Comparison of ENCODE assay signal across 21 cellular contexts in genomic region chr1:218942421-218942820, GRCh38.
DNase-seq lines count a peak whose midpoint lies in the region; ATAC-seq and TF ChIP-seq lines count a peak whose summit lies in the region.
"Had no signal": no experiment of that assay in that cellular context is flagged by ENCODE, and none has a peak within 500 bp of the region (broad histone marks: within the 10 kb centered on the region; RNA-seq: fewer than 3 reads in every experiment).

No MANE protein-coding gene starts in this region.

- H3K27ac ChIP-seq in brain microvascular endothelial cell, result peak overlapping the region; percentile 9
- H3K27ac ChIP-seq: neutrophil, SJSA1 had no signal

- ATAC-seq in left cardiac atrium (peak in 1 of 2 donors; percentile 71), HG03342 (IDR thresholded peaks at IDR 0.05; ENCODE audit: unreplicated experiment) (no peak), HG02981 (IDR thresholded peaks at IDR 0.05; ENCODE audit: unreplicated experiment) (no peak)
- ATAC-seq: activated CD8-positive, alpha-beta memory T cell treated with anti-CD3 and anti-CD28 coated beads, Interleukin-2, amount 10 ng/mL, durations not matched to agents 7 days and 5 days; CD8-positive, alpha-beta T cell; PC-3 had no signal

- no peaks in the 10 kb centered on the region for H3K27me3 ChIP-seq in brain microvascular endothelial cell (replicated peaks)
- H3K27me3 ChIP-seq: neutrophil, SJSA1 had no signal

- in situ Hi-C loops in brain microvascular endothelial cell (cut with HindIII; ENCODE audit: low pct_ligation_motif_present, low sequenced_read_pairs), result no loop called here

- TF ChIP-seq CTCF in brain microvascular endothelial cell (IDR thresholded peaks at IDR 0.05; ENCODE audit: low read depth, low read length, missing control alignments), result no peak

- DNase-seq in AG20443 (ENCODE audit: low spot score) (peak; percentile 56), brain microvascular endothelial cell (peak; percentile 41), left cardiac atrium (peak; percentile 34), skeletal muscle cell (ENCODE audit: low read depth) (peak; percentile 33), RPMI8226 (no peak), activated gamma-delta T cell treated with Interleukin-2 at 50 U/mL for 16 hours (no peak)
- DNase-seq: activated CD4-positive, alpha-beta T cell treated with anti-CD3 and anti-CD28 coated beads for 4 hours; activated CD8-positive, alpha-beta memory T cell treated with anti-CD3 and anti-CD28 coated beads, Interleukin-2, amount 10 ng/mL, durations not matched to agents 7 days and 5 days; activated naive CD8-positive, alpha-beta T cell treated with anti-CD3 and anti-CD28 coated beads for 36 hours; CD8-positive, alpha-beta T cell; H9; Karpas-422; NCI-H1092; NCI-H1930; NCI-H345; PC-3; substantia nigra had no signal

- intact Hi-C loops in left cardiac atrium (cut with DNase I), result no loop called here

- no peaks in the 10 kb centered on the region for H3K36me3 ChIP-seq in brain microvascular endothelial cell (replicated peaks)
- H3K36me3 ChIP-seq: neutrophil, SJSA1 had no signal

- no peak overlapping the region for H3K4me3 ChIP-seq in brain microvascular endothelial cell (ENCODE audit: low read depth, low read length)
- no peak overlapping the region for H3K4me3 ChIP-seq in skeletal muscle cell (ENCODE audit: low read depth, low read length)
- H3K4me3 ChIP-seq: SJSA1 had no signal

Comparison
In these comparisons a context has a peak if more than half of its experiments do, and no peak if none do; other contexts are left out.
1. DNase-seq: peak in AG20443 (single experiment), brain microvascular endothelial cell (single experiment), left cardiac atrium (single experiment) and skeletal muscle cell (single experiment); none in RPMI8226 (single experiment) and activated gamma-delta T cell treated with Interleukin-2 at 50 U/mL for 16 hours (single experiment).